ENCODE assay signal across 1 cellular context in the genomic region with DNA sequence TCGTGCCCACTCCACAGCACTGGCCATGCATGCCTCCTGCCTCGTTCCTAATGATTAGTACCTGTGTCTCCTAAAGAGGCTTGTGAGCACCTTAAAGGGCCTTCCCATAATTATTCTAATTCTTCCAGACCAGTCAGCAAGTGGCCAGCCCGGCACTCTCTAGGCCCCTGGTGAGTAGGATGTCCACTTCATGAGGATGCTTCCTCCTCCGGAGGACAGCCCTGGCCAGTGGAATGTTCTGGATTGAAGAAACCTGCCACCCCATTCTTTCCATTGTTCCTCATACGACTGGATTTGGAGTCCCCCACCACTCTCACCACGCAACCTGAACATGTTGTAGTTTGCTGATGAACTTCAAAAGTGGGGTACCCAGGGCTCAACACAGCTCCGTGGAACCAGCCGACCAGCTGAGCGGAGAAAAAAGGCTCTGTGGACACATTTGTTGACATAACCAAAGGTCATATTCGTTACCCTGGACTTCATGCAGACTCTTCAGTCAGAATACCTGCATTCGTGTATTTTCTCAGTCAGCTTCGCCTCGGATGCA.
TF ChIP-seq lines count a peak whose summit lies in the region.

No MANE protein-coding gene starts in this region.

TF ChIP-seq in GM23338, 12 proteins besides CTCF, POLR2A, EP300 and RAD21 (continued from another document):
- TF ChIP-seq EZH2 (IDR thresholded peaks at IDR 0.05; ENCODE audit: low read depth, unreplicated experiment) (no peak), JUNB (IDR thresholded peaks at IDR 0.05; ENCODE audit: unreplicated experiment) (no peak), CREB1 (CRISPR knock-in tag; IDR thresholded peaks at IDR 0.05; ENCODE audit: low read depth) (no peak)
